ENCODE assay signal across 1 cellular context in the genomic region with DNA sequence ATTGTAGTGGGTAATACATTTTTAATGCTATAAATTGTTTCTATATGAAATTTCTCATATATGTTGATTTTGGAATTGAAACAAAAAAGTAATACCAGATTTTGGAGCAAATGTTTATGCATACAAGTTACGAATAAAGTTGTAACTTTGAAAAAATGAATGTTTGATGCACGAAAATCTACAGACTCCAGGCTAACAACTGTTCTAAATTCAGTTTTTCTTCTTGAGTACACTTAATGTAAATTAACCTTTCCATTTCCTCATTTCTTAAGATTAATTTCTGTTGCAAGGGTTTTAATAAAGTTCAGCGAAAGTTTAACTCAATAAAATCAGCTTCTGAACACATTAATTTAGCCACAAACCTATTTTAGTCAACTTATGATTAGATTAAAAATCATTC.
TF ChIP-seq lines count a peak whose summit lies in the region.

No MANE protein-coding gene starts in this region.

TF ChIP-seq in SK-N-SH treated with all-trans-retinoic acid at 6 μM for 48 hours, 23 proteins besides CTCF, POLR2A, EP300 and RAD21 (continued from another document):
- peak; percentile 90 for TF ChIP-seq ZC3H10 (CRISPR knock-in tag; IDR thresholded peaks at IDR 0.05)
- TF ChIP-seq TCF4 (CRISPR knock-in tag; IDR thresholded peaks at IDR 0.05; ENCODE audit: borderline replicate concordance): peak; percentile 70
